10 cellular contexts compared by ENCODE assay signal in genomic region chr4:3040447-3041191, GRCh38. TPM values are rescaled to one million over a fixed set of nuclear protein-coding genes. Genes with fewer than 3 reads are reported as not detected.
DNase-seq lines count a peak whose midpoint lies in the region; ATAC-seq and TF ChIP-seq lines count a peak whose summit lies in the region.
"Had no signal": no experiment of that assay in that cellular context is flagged by ENCODE, and none has a peak within 500 bp of the region (broad histone marks: within the 10 kb centered on the region; RNA-seq: fewer than 3 reads in every experiment).

No MANE protein-coding gene starts in this region.

- H3K4me1 Mint-ChIP-seq in glutamatergic neuron (ENCODE audit: low read depth, unreplicated experiment) = peaks cover 4% of the 10 kb centered on the region

- DNase-seq in fibroblast of villous mesenchyme (ENCODE audit: low read depth) (no peak), glutamatergic neuron (no peak)
- DNase-seq in stimulated activated CD4-positive, alpha-beta T cell treated with anti-CD3 and anti-CD28 coated beads, Interleukin-2, amount 100 ng/mL, for 24 hours = no peak
- DNase-seq: SHP77 treated with DMSO at 0.1 percent for 48 hours had no signal

- H3K27me3 Mint-ChIP-seq in glutamatergic neuron (ENCODE audit: unreplicated experiment) = peaks cover 3% of the 10 kb centered on the region

- peak overlapping the region; percentile 64; the same call in 1 of the 2 replicates for H3K27ac ChIP-seq in 22Rv1

- H3K9me3 Mint-ChIP-seq in glutamatergic neuron (ENCODE audit: unreplicated experiment) = no peaks in the 10 kb centered on the region
- H3K9me3 Mint-ChIP-seq: brain had no signal

- H3K36me3 Mint-ChIP-seq in glutamatergic neuron (ENCODE audit: unreplicated experiment) = no peaks in the 10 kb centered on the region
- H3K36me3 Mint-ChIP-seq: brain had no signal

- no peak overlapping the region for H3K27ac Mint-ChIP-seq in glutamatergic neuron (ENCODE audit: unreplicated experiment)
- H3K27ac Mint-ChIP-seq: brain had no signal

- peak overlapping the region; percentile 47 for H3K4me3 ChIP-seq in fibroblast of villous mesenchyme (ENCODE audit: low read depth, low read length)

- no peak overlapping the region for H3K4me3 Mint-ChIP-seq in glutamatergic neuron (ENCODE audit: unreplicated experiment)
- H3K4me3 Mint-ChIP-seq: brain had no signal

- TF ChIP-seq CTCF in 22Rv1 (IDR thresholded peaks at IDR 0.05) (no peak), fibroblast of villous mesenchyme (IDR thresholded peaks at IDR 0.05; ENCODE audit: insufficient read depth, low read depth, low read length) (no peak), glutamatergic neuron (IDR thresholded peaks at IDR 0.05; ENCODE audit: partially characterized antibody, unreplicated experiment) (no peak)

- peak; percentile 36 for ATAC-seq in GM18517 (IDR thresholded peaks at IDR 0.05; ENCODE audit: unreplicated experiment)
- ATAC-seq in HG03520 (IDR thresholded peaks at IDR 0.05; ENCODE audit: unreplicated experiment) = peak; percentile 40
- no peak for ATAC-seq in HG03135 (IDR thresholded peaks at IDR 0.05; ENCODE audit: unreplicated experiment)
- ATAC-seq in HG02840 (IDR thresholded peaks at IDR 0.05; ENCODE audit: low FRiP score, unreplicated experiment) = no peak

RNA-seq across cellular contexts. Expression of gene HTT-AS, which starts 33.7 kb away (rescaled TPM):
- not detected in 2 replicates for total RNA-seq in fibroblast of villous mesenchyme
- not detected for total RNA-seq in glutamatergic neuron (ENCODE audit: unreplicated experiment)

RNA-seq across cellular contexts. Expression of gene HTT, which starts 33.9 kb away (rescaled TPM):
- 60.6 and 65.2 TPM in 2 replicates for total RNA-seq in fibroblast of villous mesenchyme
- 107 TPM for total RNA-seq in glutamatergic neuron (ENCODE audit: unreplicated experiment)

Comparison
In these comparisons a context has a peak if more than half of its experiments do, and no peak if none do; other contexts are left out.
1. ATAC-seq: peak in GM18517 (single experiment) and HG03520 (single experiment); none in HG03135 (single experiment) and HG02840 (single experiment).